ENCODE assay signal across 18 cellular contexts in the genomic region with DNA sequence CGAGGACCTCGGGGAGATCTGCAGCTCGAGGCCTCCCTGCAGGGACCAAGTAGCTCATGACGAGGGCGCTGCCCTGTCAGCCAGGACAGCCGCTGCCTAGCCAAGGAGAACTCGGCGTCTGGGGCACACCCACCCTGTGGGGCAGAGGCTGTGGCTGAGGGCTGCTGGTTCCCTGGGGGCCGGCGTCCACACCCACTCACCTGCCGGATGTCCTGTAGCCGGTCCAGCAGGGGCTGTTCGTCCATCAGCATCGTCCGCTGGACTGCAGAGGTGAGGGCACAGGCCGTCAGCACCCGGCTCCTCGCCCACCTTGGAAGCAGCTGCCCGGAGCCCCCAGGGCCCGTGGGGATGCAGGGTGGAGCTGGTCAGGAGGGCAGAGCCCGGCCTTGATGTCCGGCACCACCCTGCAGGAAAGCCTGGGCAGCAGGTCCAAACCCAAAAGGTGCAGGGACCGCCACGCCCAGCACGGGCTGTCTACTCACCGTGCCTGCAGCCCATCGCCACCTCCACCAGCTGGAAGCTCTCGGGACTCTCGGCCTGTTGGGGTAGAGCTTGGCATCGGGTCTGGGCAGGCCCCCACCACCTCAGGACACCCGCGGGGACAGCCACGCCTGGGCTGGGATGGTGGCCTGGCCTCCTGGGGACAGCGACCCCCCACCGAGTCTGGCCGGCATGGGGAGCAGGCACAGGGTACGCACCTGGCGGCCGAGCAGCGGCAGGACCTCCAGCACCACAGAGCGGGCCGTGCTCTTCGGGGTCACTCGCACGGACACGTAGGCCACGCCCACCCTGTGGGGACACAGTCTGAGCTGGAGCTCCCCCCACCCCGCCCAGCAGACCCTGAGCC. TPM values are rescaled to one million over a fixed set of nuclear protein-coding genes. Genes with fewer than 3 reads are reported as not detected.
"Had no signal": no experiment of that assay in that cellular context is flagged by ENCODE, and none has a peak within 500 bp of the region (broad histone marks: within the 10 kb centered on the region; RNA-seq: fewer than 3 reads in every experiment).

No MANE protein-coding gene starts in this region.

- H3K4me1 ChIP-seq: foreskin keratinocyte had no signal

- DNase-seq: effector CD4-positive, alpha-beta T cell; endodermal cell; erythroblast; foreskin keratinocyte; kidney glomerular epithelial cell; lower lobe of right lung; small intestine; stimulated activated CD4-positive, alpha-beta T cell treated with anti-CD3 and anti-CD28 coated beads, Interleukin-2, amount 100 ng/mL, for 48 hours; stimulated activated naive CD4-positive, alpha-beta T cell treated with Interleukin-2 at 50 U/mL for 16 hours; trophoblast cell had no signal

- H3K27ac ChIP-seq: coronary artery, foreskin keratinocyte, hepatocyte, lower lobe of right lung, psoas muscle had no signal

- H3K4me1 Mint-ChIP-seq: mesothelial cell of epicardium, nephron had no signal

- H3K27me3 ChIP-seq: hepatocyte had no signal

- H3K4me3 ChIP-seq: coronary artery, hepatocyte, lower lobe of right lung, psoas muscle had no signal

- H3K4me3 Mint-ChIP-seq: endodermal cell, memory B cell, mesothelial cell of epicardium, nephron had no signal

- H3K4me2 ChIP-seq: hepatocyte had no signal

- H3K27me3 Mint-ChIP-seq: memory B cell had no signal

- H3K9me3 ChIP-seq: lower lobe of right lung, psoas muscle had no signal

- ATAC-seq: foreskin keratinocyte, left lobe of liver, lower lobe of right lung, psoas muscle had no signal

- H2AFZ ChIP-seq: hepatocyte had no signal

- H3K27ac Mint-ChIP-seq: endodermal cell, memory B cell, mesothelial cell of epicardium, nephron had no signal

- H3K9me3 Mint-ChIP-seq: endodermal cell, memory B cell, mesothelial cell of epicardium, nephron had no signal

RNA-seq across cellular contexts. Expression of a gene that starts 26.7 kb away (rescaled TPM):
- total RNA-seq: endothelial cell of umbilical vein, foreskin keratinocyte had no signal
